ENCODE assay signal across 27 cellular contexts in genomic region chr17:73829676-73830280, GRCh38.
"Had no signal": no experiment of that assay in that cellular context is flagged by ENCODE, and none has a peak within 500 bp of the region (broad histone marks: within the 10 kb centered on the region; RNA-seq: fewer than 3 reads in every experiment).

No MANE protein-coding gene starts in this region.

- H3K4me1 Mint-ChIP-seq: naive B cell; stimulated activated naive B cell treated with anti-CD40 and anti-IgM and Interleukin-4, amounts not matched to agents 10 μg/mL and 1 μg/mL and 100 μg/mL, for 72 hours had no signal

- H3K27ac Mint-ChIP-seq: activated CD4-positive, alpha-beta memory T cell treated with anti-CD3 and anti-CD28 coated beads for 36 hours; activated T-helper 1 cell treated with anti-CD3 and anti-CD28 coated beads, Interleukin-12 subunit alpha, Interleukin-12 subunit beta, Interleukin-2, Interleukin-4 antibody, amounts not matched to agents 30 ng/mL and 10 ng/mL and 1 ng/mL, durations not matched to agents 14 hours and 24 hours and 36 hours; mesothelial cell of epicardium; naive B cell; stimulated activated naive B cell treated with anti-CD40 and anti-IgM and Interleukin-4, amounts not matched to agents 10 μg/mL and 1 μg/mL and 100 μg/mL, for 72 hours had no signal

- H3K9me3 Mint-ChIP-seq: activated CD4-positive, alpha-beta memory T cell treated with anti-CD3 and anti-CD28 coated beads for 36 hours; activated T-helper 1 cell treated with anti-CD3 and anti-CD28 coated beads, Interleukin-12 subunit alpha, Interleukin-12 subunit beta, Interleukin-2, Interleukin-4 antibody, amounts not matched to agents 30 ng/mL and 10 ng/mL and 1 ng/mL, durations not matched to agents 14 hours and 24 hours and 36 hours; mesothelial cell of epicardium; naive B cell; stimulated activated naive B cell treated with anti-CD40 and anti-IgM and Interleukin-4, amounts not matched to agents 10 μg/mL and 1 μg/mL and 100 μg/mL, for 72 hours had no signal

- ATAC-seq: gastrocnemius medialis; left colon; right lobe of liver; stimulated activated naive B cell treated with anti-CD40 and anti-IgM and Interleukin-4, amounts not matched to agents 10 μg/mL and 1 μg/mL and 100 μg/mL, for 72 hours had no signal

- H3K4me3 ChIP-seq: coronary artery, dorsolateral prefrontal cortex, gastrocnemius medialis, hepatocyte, right lobe of liver, SJSA1, stomach, thyroid gland, upper lobe of left lung had no signal

- H3K4me1 ChIP-seq: gastrocnemius medialis, SJSA1 had no signal

- H2AFZ ChIP-seq: hepatocyte had no signal

- DNase-seq: activated CD4-positive, alpha-beta memory T cell treated with anti-CD3 and anti-CD28 coated beads for 36 hours; activated CD4-positive, alpha-beta T cell treated with anti-CD3 and anti-CD28 coated beads for 48 hours; activated CD8-positive, alpha-beta memory T cell treated with anti-CD3 and anti-CD28 coated beads, Interleukin-2, amount 50 U/mL, for 4 hours; activated effector memory CD4-positive, alpha-beta T cell treated with anti-CD3 and anti-CD28 coated beads, Interleukin-2, amount 50 U/mL, for 16 hours; activated naive CD4-positive, alpha-beta T cell treated with anti-CD3 and anti-CD28 coated beads, Interleukin-2, amount 50 U/mL, for 16 hours; activated T-cell treated with anti-CD3 and anti-CD28 coated beads, Interleukin-2, amount 50 U/mL, for 1 hour; cerebellar nuclear complex; dorsolateral prefrontal cortex; effector memory CD4-positive, alpha-beta T cell; erythroblast; gastrocnemius medialis; left colon; naive B cell; right lobe of liver; small intestine; stimulated activated CD4-positive, alpha-beta T cell treated with anti-CD3 and anti-CD28 coated beads, Interleukin-15, amount 100 ng/mL, for 24 hours; stimulated activated CD4-positive, alpha-beta T cell treated with anti-CD3 and anti-CD28 coated beads, Interleukin-2, amount 100 ng/mL, for 24 hours; stimulated activated naive B cell treated with anti-CD40 and anti-IgM and Interleukin-4, amounts not matched to agents 10 μg/mL and 1 μg/mL and 100 μg/mL, for 72 hours; stomach; thyroid gland; upper lobe of left lung had no signal

- H3K36me3 Mint-ChIP-seq: activated CD4-positive, alpha-beta memory T cell treated with anti-CD3 and anti-CD28 coated beads for 36 hours; mesothelial cell of epicardium; naive B cell; stimulated activated naive B cell treated with anti-CD40 and anti-IgM and Interleukin-4, amounts not matched to agents 10 μg/mL and 1 μg/mL and 100 μg/mL, for 72 hours had no signal

- H3K36me3 ChIP-seq: gastrocnemius medialis, right lobe of liver, SJSA1, stomach, thyroid gland, upper lobe of left lung had no signal

- H3K27ac ChIP-seq: coronary artery, gastrocnemius medialis, hepatocyte, right lobe of liver, SJSA1, stomach, thyroid gland had no signal

- H3K79me2 ChIP-seq: hepatocyte had no signal

- H3K4me3 Mint-ChIP-seq: activated CD4-positive, alpha-beta memory T cell treated with anti-CD3 and anti-CD28 coated beads for 36 hours; activated T-helper 1 cell treated with anti-CD3 and anti-CD28 coated beads, Interleukin-12 subunit alpha, Interleukin-12 subunit beta, Interleukin-2, Interleukin-4 antibody, amounts not matched to agents 30 ng/mL and 10 ng/mL and 1 ng/mL, durations not matched to agents 14 hours and 24 hours and 36 hours; mesothelial cell of epicardium; stimulated activated naive B cell treated with anti-CD40 and anti-IgM and Interleukin-4, amounts not matched to agents 10 μg/mL and 1 μg/mL and 100 μg/mL, for 72 hours had no signal

- H3K4me2 ChIP-seq: hepatocyte had no signal

- H3K9me3 ChIP-seq: gastrocnemius medialis, right lobe of liver, SJSA1, stomach, thyroid gland, upper lobe of left lung had no signal

- H3K27me3 ChIP-seq: right lobe of liver, thyroid gland, upper lobe of left lung had no signal

- FAIRE-seq: keratinocyte, small intestine had no signal

- H3K27me3 Mint-ChIP-seq: activated CD4-positive, alpha-beta memory T cell treated with anti-CD3 and anti-CD28 coated beads for 36 hours had no signal
